20 cellular contexts compared by ENCODE assay signal in the genomic region with DNA sequence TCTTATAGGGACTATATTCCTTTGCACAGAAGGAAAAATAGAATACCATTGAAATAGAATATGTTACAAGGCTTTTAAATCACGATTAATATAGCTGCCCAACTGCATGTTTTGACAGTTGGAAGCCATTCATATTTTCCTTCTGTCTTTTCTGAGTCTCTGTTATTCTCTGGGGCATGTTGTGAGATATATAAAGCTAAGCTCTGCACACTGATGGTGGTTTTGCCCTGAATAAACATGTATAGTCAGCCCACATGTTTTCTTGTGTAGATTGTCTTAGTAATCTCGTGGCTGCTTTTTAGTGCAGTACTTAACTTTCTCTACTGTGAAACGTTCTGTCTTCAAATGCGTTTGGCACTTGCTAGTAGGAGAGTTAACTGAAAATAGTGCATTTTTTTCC.
DNase-seq lines count a peak whose midpoint lies in the region; ATAC-seq and TF ChIP-seq lines count a peak whose summit lies in the region.
"Had no signal": no experiment of that assay in that cellular context is flagged by ENCODE, and none has a peak within 500 bp of the region (broad histone marks: within the 10 kb centered on the region; RNA-seq: fewer than 3 reads in every experiment).

No MANE protein-coding gene starts in this region.

- no peak for TF ChIP-seq EP300 in tibial nerve (IDR thresholded peaks at IDR 0.05)

- 19 to 28% methylated on average over 4 of the region's 4 CpGs for WGBS in tibial nerve, 2 donors

- no peak for TF ChIP-seq CTCF in fibroblast of lung (conservative IDR thresholded peaks at IDR 0.05 in 1 of 2, IDR thresholded peaks at IDR 0.05 in 1 of 2; ENCODE audit: low read depth in 1 of 2, low read length in 2 of 2)
- TF ChIP-seq CTCF in parathyroid adenoma (IDR thresholded peaks at IDR 0.05), result no peak
- TF ChIP-seq CTCF in tibial nerve (IDR thresholded peaks at IDR 0.05), result no peak

- H3K4me2 ChIP-seq in BLaER1 (peak overlapping the region; percentile 36; the same call in 1 of the 2 replicates), fibroblast of lung (ENCODE audit: extremely low read depth, insufficient read depth, low read length) (no peak overlapping the region), parathyroid adenoma (ENCODE audit: low read length) (no peak overlapping the region)

- H3K36me3 ChIP-seq in BLaER1 (no peaks in the 10 kb centered on the region), SK-N-MC (ENCODE audit: insufficient read depth, low read length) (no peaks in the 10 kb centered on the region), fibroblast of lung (ENCODE audit: control insufficient read depth, insufficient read depth, low read length) (no peaks in the 10 kb centered on the region), parathyroid adenoma (ENCODE audit: control insufficient read depth, insufficient read depth, low read length) (no peaks in the 10 kb centered on the region), tibial nerve (no peaks in the 10 kb centered on the region)

- H3K27ac ChIP-seq in BLaER1, result no peak overlapping the region
- peak overlapping the region; percentile 64 for H3K27ac ChIP-seq in SK-N-MC
- no peak overlapping the region for H3K27ac ChIP-seq in fibroblast of lung (ENCODE audit: insufficient read depth, low read length)
- H3K27ac ChIP-seq in parathyroid adenoma, result no peak overlapping the region
- no peak overlapping the region for H3K27ac ChIP-seq in tibial nerve
- no peak overlapping the region for H3K27ac ChIP-seq in substantia nigra (ENCODE audit: low read depth, low read length, poor library complexity, severe bottlenecking)

- DNase-seq in SK-N-MC (ENCODE audit: low read depth, low spot score) (no peak), fibroblast of lung (ENCODE audit: low read depth in 2 of 2) (peak; percentile 3 to 18), tibial nerve (ENCODE audit: low spot score in 2 of 2) (no peak), substantia nigra (lab: John Stamatoyannopoulos, UW) (no peak)
- no peak for DNase-seq in activated T-cell treated with anti-CD3 and anti-CD28 coated beads, Interleukin-2, amount 50 U/mL, for 48 hours
- DNase-seq: 8988T, EL, Karpas-422, MV-4-11, NCI-H1105 treated with DMSO at 0.1 percent for 48 hours, NCI-H187 treated with DMSO at 0.1 percent for 48 hours, NCI-H2107, NCI-H510A, NCI-H748 treated with DMSO at 0.1 percent for 48 hours, SIG-M5 had no signal

- H3K9me3 ChIP-seq in BLaER1 (no peaks in the 10 kb centered on the region), SK-N-MC (ENCODE audit: low read depth, low read length) (peaks cover 6% of the 10 kb centered on the region; the same call in 1 of the 2 replicates), fibroblast of lung (ENCODE audit: control insufficient read depth, insufficient read depth, low read depth, low read length) (no peaks in the 10 kb centered on the region), parathyroid adenoma (ENCODE audit: control insufficient read depth, low read length) (peaks cover 2% of the 10 kb centered on the region), tibial nerve (peaks cover 0 to 16% (median 0%) of the 10 kb centered on the region in 4 donors)

- H3K79me2 ChIP-seq in fibroblast of lung (ENCODE audit: control insufficient read depth, insufficient read depth, low read length) (no peaks in the 10 kb centered on the region), parathyroid adenoma (no peaks in the 10 kb centered on the region)

- H2AFZ ChIP-seq in fibroblast of lung (ENCODE audit: low read length) (no peak overlapping the region), parathyroid adenoma (peak overlapping the region; percentile 35)

- no peak overlapping the region for H3K9ac ChIP-seq in BLaER1
- H3K9ac ChIP-seq in SK-N-MC (ENCODE audit: insufficient read length), result peak overlapping the region; percentile 24
- no peak overlapping the region for H3K9ac ChIP-seq in fibroblast of lung (ENCODE audit: insufficient read depth, low read length)
- no peak overlapping the region for H3K9ac ChIP-seq in parathyroid adenoma

- no peak for TF ChIP-seq POLR2A in tibial nerve (IDR thresholded peaks at IDR 0.05)

- no peak overlapping the region for H3K4me3 ChIP-seq in BLaER1
- H3K4me3 ChIP-seq in SK-N-MC, result peak overlapping the region; percentile 58
- no peak overlapping the region for H3K4me3 ChIP-seq in fibroblast of lung (replicated peaks in 1 of 4; ENCODE audit: control extremely low read depth in 1 of 4, insufficient read depth in 1 of 4, low read depth in 3 of 4, low read length in 4 of 4)
- H3K4me3 ChIP-seq in parathyroid adenoma (ENCODE audit: low read depth, low read length), result no peak overlapping the region
- no peak overlapping the region for H3K4me3 ChIP-seq in tibial nerve

- H3K4me1 ChIP-seq in BLaER1 (peaks cover 14% of the 10 kb centered on the region), fibroblast of lung (ENCODE audit: control insufficient read depth, extremely low read depth, insufficient read depth, low read length) (no peaks in the 10 kb centered on the region), parathyroid adenoma (peaks cover 5% of the 10 kb centered on the region), tibial nerve (peaks cover 0 to 5% (median 0%) of the 10 kb centered on the region in 4 donors)

- no peak for ATAC-seq in HG03460 (IDR thresholded peaks at IDR 0.05; ENCODE audit: unreplicated experiment)
- ATAC-seq: Panc1, SK-N-SH treated with all-trans-retinoic acid at 6 μM for 48 hours had no signal

- no peaks in the 10 kb centered on the region for H3K27me3 ChIP-seq in BLaER1
- H3K27me3 ChIP-seq in fibroblast of lung (ENCODE audit: control insufficient read depth, insufficient read depth, low read length), result no peaks in the 10 kb centered on the region
- no peaks in the 10 kb centered on the region for H3K27me3 ChIP-seq in parathyroid adenoma (ENCODE audit: control insufficient read depth, insufficient read depth, low read length)
- H3K27me3 ChIP-seq in tibial nerve, result no peaks in the 10 kb centered on the region

- H4K20me1 ChIP-seq in BLaER1 (no peaks in the 10 kb centered on the region), fibroblast of lung (ENCODE audit: control insufficient read depth, extremely low read depth, insufficient read depth, low read length) (no peaks in the 10 kb centered on the region)

Comparison
In these comparisons a context has a peak if more than half of its experiments do, and no peak if none do; other contexts are left out.
1. DNase-seq: peak in fibroblast of lung (2 of 2); none in SK-N-MC (single experiment), activated T-cell treated with anti-CD3 and anti-CD28 coated beads, Interleukin-2, amount 50 U/mL, for 48 hours (0 of 2), tibial nerve (0 of 2) and substantia nigra (0 of 49).